Comparison of ENCODE assay signal across 8 cellular contexts in genomic region chr15:90031231-90031791, GRCh38. TPM values are rescaled to one million over a fixed set of nuclear protein-coding genes. Genes with fewer than 3 reads are reported as not detected.
A peak's percentile ranks its signal among the peaks of the same experiment; 100 is the strongest.
DNase-seq lines count a peak whose midpoint lies in the region; ATAC-seq and TF ChIP-seq lines count a peak whose summit lies in the region.

No MANE protein-coding gene starts in this region.

- 62 to 70% methylated on average over 6 to 7 of the region's 8 CpGs for WGBS in mesodermal cell (ENCODE audit: insufficient coverage in 2 of 2), 2 experiments

- no peaks in the 10 kb centered on the region for H3K27me3 Mint-ChIP-seq in activated T-helper 1 cell treated with anti-CD3 and anti-CD28 coated beads, Interleukin-12 subunit alpha, Interleukin-12 subunit beta, Interleukin-2, Interleukin-4 antibody, amounts not matched to agents 30 ng/mL and 10 ng/mL and 1 ng/mL, durations not matched to agents 14 hours and 24 hours and 36 hours (ENCODE audit: insufficient read depth)

- TF ChIP-seq CTCF in GM10248 (IDR thresholded peaks at IDR 0.05; ENCODE audit: control extremely low read depth, extremely low read depth, low read depth, missing control alignments) (no peak), omental fat pad (IDR thresholded peaks at IDR 0.05) (no peak)

- peak overlapping the region; percentile 62 for H3K27ac ChIP-seq in mesodermal cell (ENCODE audit: low read depth, low read length, severe bottlenecking)

- ATAC-seq in GM19468 (IDR thresholded peaks at IDR 0.05; ENCODE audit: extremely low read depth, unreplicated experiment) (peak; percentile 87), HG03520 (IDR thresholded peaks at IDR 0.05; ENCODE audit: unreplicated experiment) (peak; percentile 76), omental fat pad (ENCODE audit: low FRiP score) (no peak)

- peaks cover 6% of the 10 kb centered on the region for H3K36me3 ChIP-seq in mesodermal cell (ENCODE audit: control insufficient read depth, insufficient read depth, low read length)

- peak overlapping the region; percentile 44 for H3K27ac Mint-ChIP-seq in activated T-helper 1 cell treated with anti-CD3 and anti-CD28 coated beads, Interleukin-12 subunit alpha, Interleukin-12 subunit beta, Interleukin-2, Interleukin-4 antibody, amounts not matched to agents 30 ng/mL and 10 ng/mL and 1 ng/mL, durations not matched to agents 14 hours and 24 hours and 36 hours

- H3K4me3 Mint-ChIP-seq in activated T-helper 1 cell treated with anti-CD3 and anti-CD28 coated beads, Interleukin-12 subunit alpha, Interleukin-12 subunit beta, Interleukin-2, Interleukin-4 antibody, amounts not matched to agents 30 ng/mL and 10 ng/mL and 1 ng/mL, durations not matched to agents 14 hours and 24 hours and 36 hours, result peak overlapping the region; percentile 30

- H3K36me3 Mint-ChIP-seq in activated T-helper 1 cell treated with anti-CD3 and anti-CD28 coated beads, Interleukin-12 subunit alpha, Interleukin-12 subunit beta, Interleukin-2, Interleukin-4 antibody, amounts not matched to agents 30 ng/mL and 10 ng/mL and 1 ng/mL, durations not matched to agents 14 hours and 24 hours and 36 hours (ENCODE audit: low read depth), result peaks cover 6% of the 10 kb centered on the region

- peaks cover 56% of the 10 kb centered on the region for H3K4me1 Mint-ChIP-seq in activated T-helper 1 cell treated with anti-CD3 and anti-CD28 coated beads, Interleukin-12 subunit alpha, Interleukin-12 subunit beta, Interleukin-2, Interleukin-4 antibody, amounts not matched to agents 30 ng/mL and 10 ng/mL and 1 ng/mL, durations not matched to agents 14 hours and 24 hours and 36 hours (ENCODE audit: low read depth)

- intact Hi-C loops in activated T-helper 1 cell treated with anti-CD3 and anti-CD28 coated beads, Interleukin-12 subunit alpha, Interleukin-12 subunit beta, Interleukin-2, Interleukin-4 antibody, amounts not matched to agents 30 ng/mL and 10 ng/mL and 1 ng/mL, durations not matched to agents 14 hours and 24 hours and 36 hours (cut with micrococcal nuclease), result loop anchor here (2.0 to 10.0 kb wide), 2 partner anchors 19 to 373 kb away; no protein-coding TSS in a partner anchor

- no peaks in the 10 kb centered on the region for H3K9me3 ChIP-seq in mesodermal cell (ENCODE audit: control insufficient read depth, low read length)

- CTCF ChIA-PET in GM10248 (lab: Yijun Ruan, JAX), result interaction anchor here (0.8 to 2.0 kb wide), 7 partner anchors 10 to 48 kb away, joined by 3 to 7 read pairs (median 3); no protein-coding TSS in a partner anchor

- H3K4me3 ChIP-seq in mesodermal cell (ENCODE audit: extremely low read depth, insufficient read depth, low read length, poor library complexity, severe bottlenecking), result no peak overlapping the region

- peaks cover 37% of the 10 kb centered on the region for H3K4me1 ChIP-seq in mesodermal cell (ENCODE audit: control insufficient read depth, insufficient read depth, low read length, poor library complexity, severe bottlenecking)

- peaks cover 4% of the 10 kb centered on the region for H3K9me3 Mint-ChIP-seq in activated T-helper 1 cell treated with anti-CD3 and anti-CD28 coated beads, Interleukin-12 subunit alpha, Interleukin-12 subunit beta, Interleukin-2, Interleukin-4 antibody, amounts not matched to agents 30 ng/mL and 10 ng/mL and 1 ng/mL, durations not matched to agents 14 hours and 24 hours and 36 hours

- POLR2A ChIA-PET in GM10248 (lab: Yijun Ruan, JAX), result interaction anchor here (1.4 kb wide), 1 partner anchor 18 kb away, joined by 3 read pairs; no protein-coding TSS in a partner anchor

- peak; percentile 84 for DNase-seq in GM10248 (ENCODE audit: extremely low spot score)
- no peak for DNase-seq in activated T-helper 1 cell treated with anti-CD3 and anti-CD28 coated beads, Interleukin-12 subunit alpha, Interleukin-12 subunit beta, Interleukin-2, Interleukin-4 antibody, amounts not matched to agents 30 ng/mL and 10 ng/mL and 1 ng/mL, durations not matched to agents 14 hours and 24 hours and 36 hours (ENCODE audit: low spot score)
- no peak for DNase-seq in NCI-H748 treated with DMSO at 0.1 percent for 48 hours (lab: John Stamatoyannopoulos, UW)
- no peak for DNase-seq in omental fat pad (ENCODE audit: low spot score)
- DNase-seq in cerebellar cortex (ENCODE audit: low spot score), result no peak

RNA-seq across cellular contexts. Expression of gene ZNF710, which starts 30.2 kb away (rescaled TPM):
- total RNA-seq in activated T-helper 1 cell treated with anti-CD3 and anti-CD28 coated beads, Interleukin-12 subunit alpha, Interleukin-12 subunit beta, Interleukin-2, Interleukin-4 antibody, amounts not matched to agents 30 ng/mL and 10 ng/mL and 1 ng/mL, durations not matched to agents 14 hours and 24 hours and 36 hours, result 22.6 and 23.1 TPM in 2 replicates
- polyA plus RNA-seq in mesodermal cell (2013, experiment 1 of 2), result 32.7 TPM
- polyA plus RNA-seq in mesodermal cell (2013, experiment 2 of 2), result 29.2 TPM
- total RNA-seq in omental fat pad, result 10 to 100 TPM in 1 of 4 donors, 1 to 10 TPM in 3; 5.4 to 13.9 (median 7.0) TPM
